Comparison of ENCODE assay signal across 8 cellular contexts in genomic region chr10:43197834-43198681, GRCh38. TPM values are rescaled to one million over a fixed set of nuclear protein-coding genes. Genes with fewer than 3 reads are reported as not detected.
DNase-seq lines count a peak whose midpoint lies in the region; ATAC-seq, FAIRE-seq and TF ChIP-seq lines count a peak whose summit lies in the region.

No MANE protein-coding gene starts in this region.

- peaks cover 10% of the 10 kb centered on the region for H3K4me1 ChIP-seq in prostate gland (replicated peaks)

- TF ChIP-seq CTCF in prostate gland (IDR thresholded peaks at IDR 0.05) = no peak

- H3K27ac ChIP-seq in caudate nucleus (ENCODE audit: low read depth, low read length) (no peak overlapping the region), prostate gland (no peak overlapping the region)

- intact Hi-C loops in prostate gland (cut with DNase I) = no loop called here

- no peaks in the 10 kb centered on the region for H3K36me3 ChIP-seq in prostate gland

- no peaks in the 10 kb centered on the region for H3K27me3 ChIP-seq in prostate gland (replicated peaks; ENCODE audit: insufficient read depth)

- no peak for FAIRE-seq in GM12892 (lab: Jason Lieb, UNC)

- no peak overlapping the region for H3K4me3 ChIP-seq in prostate gland

- ATAC-seq in GM19035 (IDR thresholded peaks at IDR 0.05; ENCODE audit: unreplicated experiment) = no peak

- TF ChIP-seq POLR2A in GM12892 (IDR thresholded peaks at IDR 0.05; ENCODE audit: low read depth, low read length) (no peak), prostate gland (IDR thresholded peaks at IDR 0.05) (no peak)

- DNase-seq in AG08395 (ENCODE audit: low spot score) (peak; percentile 60), GM12892 (ENCODE audit: insufficient read length) (peak; percentile 46), SK-N-DZ (ENCODE audit: low spot score) (peak; percentile 36), iPS-NIHi11 (ENCODE audit: low spot score) (peak; percentile 55), SW480 (ENCODE audit: low spot score) (no peak), caudate nucleus (lab: John Stamatoyannopoulos, UW) (no peak), prostate gland (ENCODE audit: low spot score) (no peak)

- WGBS in prostate gland = 81% methylated on average over 15 of the region's 15 CpGs

- no peaks in the 10 kb centered on the region for H3K9me3 ChIP-seq in prostate gland

RNA-seq across cellular contexts. Expression of gene CSGALNACT2, which starts 59.8 kb away (rescaled TPM):
- polyA plus RNA-seq in GM12892 (2012; ENCODE audit: missing spikeins) = 9.1 TPM
- polyA plus RNA-seq in SK-N-DZ (2014; cell fraction: cytosol; rRNA removed) = 4.1 and 5.3 TPM in 2 replicates
- polyA plus RNA-seq in SK-N-DZ (2014; cell fraction: nucleus; rRNA removed) = 8.5 and 20.6 TPM in 2 replicates
- 10 to 100 TPM in 1 of 2 donors, 1 to 10 TPM in 1; 10.0 to 15.9 TPM for total RNA-seq in prostate gland

Comparison
In these comparisons a context has a peak if more than half of its experiments do, and no peak if none do; other contexts are left out.
1. DNase-seq: peak in AG08395 (single experiment), GM12892 (single experiment), SK-N-DZ (single experiment) and iPS-NIHi11 (single experiment); none in SW480 (single experiment), caudate nucleus (0 of 61) and prostate gland (single experiment).